Comparison of ENCODE assay signal across 19 cellular contexts in genomic region chr7:133807610-133808543, GRCh38.
DNase-seq lines count a peak whose midpoint lies in the region; ATAC-seq and TF ChIP-seq lines count a peak whose summit lies in the region.
"Had no signal": no experiment of that assay in that cellular context is flagged by ENCODE, and none has a peak within 500 bp of the region (broad histone marks: within the 10 kb centered on the region; RNA-seq: fewer than 3 reads in every experiment).

No MANE protein-coding gene starts in this region.

- no peak for ATAC-seq in HG03469 (IDR thresholded peaks at IDR 0.05; ENCODE audit: unreplicated experiment)
- no peak for ATAC-seq in sciatic nerve
- ATAC-seq: GM12878 had no signal

- H3K9me3 Mint-ChIP-seq in glutamatergic neuron (ENCODE audit: unreplicated experiment), result no peaks in the 10 kb centered on the region
- H3K9me3 Mint-ChIP-seq: CD8-positive, alpha-beta memory T cell had no signal

- no peaks in the 10 kb centered on the region for H3K27me3 Mint-ChIP-seq in glutamatergic neuron (ENCODE audit: unreplicated experiment)
- H3K27me3 Mint-ChIP-seq: CD8-positive, alpha-beta memory T cell had no signal

- no peaks in the 10 kb centered on the region for H3K36me3 Mint-ChIP-seq in glutamatergic neuron (ENCODE audit: unreplicated experiment)
- H3K36me3 Mint-ChIP-seq: CD8-positive, alpha-beta memory T cell had no signal

- DNase-seq in NCI-H82 (lab: John Stamatoyannopoulos, UW) (peak; percentile 19), NCI-H82 treated with DMSO at 0.1 percent for 48 hours (lab: John Stamatoyannopoulos, UW; ENCODE audit: unreplicated experiment) (no peak), NCI-H1436 (lab: John Stamatoyannopoulos, UW) (peak; percentile 13), NCI-H2227 (lab: John Stamatoyannopoulos, UW; ENCODE audit: unreplicated experiment) (peak; percentile 94), glutamatergic neuron (no peak), foreskin fibroblast (no peak), sciatic nerve (ENCODE audit: low spot score) (no peak)
- DNase-seq: 8988T; CD8-positive, alpha-beta memory T cell; DND-41; GM23248; HCEC 1CT; KG1; NCI-H1048; NCI-H2171; SHP77 had no signal

- peak overlapping the region; percentile 5 for H3K4me3 Mint-ChIP-seq in glutamatergic neuron (ENCODE audit: unreplicated experiment)
- H3K4me3 Mint-ChIP-seq: CD8-positive, alpha-beta memory T cell had no signal

- peak overlapping the region; percentile 41 for H3K27ac Mint-ChIP-seq in glutamatergic neuron (ENCODE audit: unreplicated experiment)
- H3K27ac Mint-ChIP-seq: CD8-positive, alpha-beta memory T cell had no signal

- peaks cover 24% of the 10 kb centered on the region for H3K4me1 Mint-ChIP-seq in glutamatergic neuron (ENCODE audit: low read depth, unreplicated experiment)

- H3K4me3 ChIP-seq in foreskin fibroblast (ENCODE audit: low read depth in 1 of 2, low read length in 2 of 2), result no peak overlapping the region
- H3K4me3 ChIP-seq: BLaER1 treated with 17β-estradiol and CSF1 and Interleukin-3, amounts not matched to agents 10 nM and 100 nM; GM12878; GM23248 had no signal

- TF ChIP-seq CTCF in glutamatergic neuron (IDR thresholded peaks at IDR 0.05; ENCODE audit: partially characterized antibody, unreplicated experiment) (no peak), foreskin fibroblast (IDR thresholded peaks at IDR 0.05; ENCODE audit: low read depth, low read length) (no peak)

- intact Hi-C loops in sciatic nerve (cut with DNase I), result no loop called here

Comparison
In these comparisons a context has a peak if more than half of its experiments do, and no peak if none do; other contexts are left out.
1. DNase-seq: peak in NCI-H82 (single experiment), NCI-H1436 (single experiment) and NCI-H2227 (single experiment); none in NCI-H82 treated with DMSO at 0.1 percent for 48 hours (single experiment), glutamatergic neuron (single experiment), foreskin fibroblast (0 of 2) and sciatic nerve (single experiment).